In the genomic region with DNA sequence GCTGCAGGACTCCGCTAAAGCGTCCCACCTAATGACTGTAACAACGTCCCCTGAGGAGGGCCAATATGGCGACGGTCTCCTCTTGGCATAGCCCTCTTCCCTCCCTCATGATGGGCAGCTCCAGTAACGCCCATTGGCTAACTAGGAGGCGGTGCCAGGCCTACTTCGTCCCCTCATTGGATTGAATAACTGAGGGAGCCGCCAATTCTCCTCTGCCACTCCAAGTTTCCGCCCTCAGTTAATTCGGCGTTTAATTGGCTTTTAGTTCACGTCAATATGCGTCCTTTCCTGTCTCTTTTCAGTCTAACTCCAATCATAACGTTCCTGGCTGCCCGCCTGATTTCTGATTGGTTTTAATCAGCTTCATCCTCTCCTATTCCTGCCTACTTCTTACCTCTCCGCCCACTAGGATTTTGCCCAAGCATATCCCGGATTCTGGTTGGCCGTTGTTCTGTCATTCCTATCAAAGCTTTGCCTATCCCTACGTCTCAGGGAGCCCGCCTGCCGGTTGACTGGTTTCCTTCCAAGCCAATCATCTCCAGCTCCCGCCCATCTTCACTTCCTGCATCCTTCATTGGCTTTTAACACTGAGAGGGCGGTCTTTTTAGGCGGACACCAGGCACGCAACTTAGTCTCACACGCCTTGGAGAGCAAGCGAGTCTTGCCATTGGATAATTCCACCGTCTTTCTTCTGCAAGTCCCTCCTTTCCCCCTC, we compare ENCODE assay signal across 9 cellular contexts. TPM values are rescaled to one million over a fixed set of nuclear protein-coding genes. Genes with fewer than 3 reads are reported as not detected.
DNase-seq lines count a peak whose midpoint lies in the region; ATAC-seq, FAIRE-seq and TF ChIP-seq lines count a peak whose summit lies in the region.
"Had no signal": no experiment of that assay in that cellular context is flagged by ENCODE, and none has a peak within 500 bp of the region (broad histone marks: within the 10 kb centered on the region; RNA-seq: fewer than 3 reads in every experiment).

No MANE protein-coding gene starts in this region.

- POLR2A ChIA-PET in WTC11 (lab: Charles Lee), result interaction anchor here (0.5 to 1.7 kb wide), 10 partner anchors 27 to 332 kb away, joined by 3 to 11 read pairs (median 6); a partner anchor contains a TSS

- TF ChIP-seq CTCF in AG10803 (conservative IDR thresholded peaks at IDR 0.05; ENCODE audit: low read length), result no peak
- no peak for TF ChIP-seq CTCF in WTC11 (IDR thresholded peaks at IDR 0.05)

- DNase-seq in AG10803 (ENCODE audit: low read depth), result peak; percentile 100
- DNase-seq in NCI-H2227 treated with DMSO at 0.1 percent for 48 hours (lab: John Stamatoyannopoulos, UW), result peak; percentile 99
- DNase-seq in WTC11 (ENCODE audit: low spot score), result peak; percentile 95
- DNase-seq in cerebellar nuclear complex (lab: John Stamatoyannopoulos, UW), result peak; percentile 100
- DNase-seq in stimulated activated CD4-positive, alpha-beta T cell treated with anti-CD3 and anti-CD28 coated beads, Interleukin-12 subunit alpha, Interleukin-12 subunit beta, amount 100 ng/mL, for 24 hours (ENCODE audit: low read depth in 2 of 2), result peak; percentile 90 to 95

- H3K4me3 ChIP-seq in AG10803 (ENCODE audit: low read length), result peak overlapping the region; percentile 75

- CTCF ChIA-PET in WTC11 (lab: Charles Lee), result interaction anchor here (0.6 to 8.7 kb wide), 21 partner anchors 9 to 326 kb away, joined by 3 to 103 read pairs (median 5); a partner anchor contains a TSS

- H3K27me3 Mint-ChIP-seq in WTC11 (ENCODE audit: low read depth), result peaks cover 3% of the 10 kb centered on the region; the same call in 1 of the 2 replicates

- H3K36me3 Mint-ChIP-seq in WTC11, result peaks cover 31% of the 10 kb centered on the region

- peak; percentile 99 for FAIRE-seq in islet of Langerhans (lab: Jason Lieb, UNC)

- no peak overlapping the region for H3K4me3 Mint-ChIP-seq in WTC11

- ATAC-seq in GM19023 (IDR thresholded peaks at IDR 0.05; ENCODE audit: unreplicated experiment) (peak; percentile 67), HG03175 (IDR thresholded peaks at IDR 0.05; ENCODE audit: unreplicated experiment) (peak; percentile 75), WTC11 (peak; percentile 87)

- no peaks in the 10 kb centered on the region for H3K9me3 Mint-ChIP-seq in WTC11

- no peak overlapping the region for H3K27ac Mint-ChIP-seq in WTC11

- peaks cover 27% of the 10 kb centered on the region for H3K4me1 Mint-ChIP-seq in WTC11

TF ChIP-seq in WTC11, 78 proteins besides CTCF, POLR2A, EP300 and RAD21:
- TF ChIP-seq, protein P1, sequence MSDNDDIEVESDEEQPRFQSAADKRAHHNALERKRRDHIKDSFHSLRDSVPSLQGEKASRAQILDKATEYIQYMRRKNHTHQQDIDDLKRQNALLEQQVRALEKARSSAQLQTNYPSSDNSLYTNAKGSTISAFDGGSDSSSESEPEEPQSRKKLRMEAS (CRISPR knock-in tag; IDR thresholded peaks at IDR 0.05), result peak; percentile 73
- TF ChIP-seq HMGA2 (CRISPR knock-in tag; IDR thresholded peaks at IDR 0.05), result peak; percentile 2; the same call in 1 of the 2 replicates
- TF ChIP-seq SP1 (CRISPR knock-in tag; conservative IDR thresholded peaks at IDR 0.05), result peak; percentile 94
- TF ChIP-seq, protein P2, sequence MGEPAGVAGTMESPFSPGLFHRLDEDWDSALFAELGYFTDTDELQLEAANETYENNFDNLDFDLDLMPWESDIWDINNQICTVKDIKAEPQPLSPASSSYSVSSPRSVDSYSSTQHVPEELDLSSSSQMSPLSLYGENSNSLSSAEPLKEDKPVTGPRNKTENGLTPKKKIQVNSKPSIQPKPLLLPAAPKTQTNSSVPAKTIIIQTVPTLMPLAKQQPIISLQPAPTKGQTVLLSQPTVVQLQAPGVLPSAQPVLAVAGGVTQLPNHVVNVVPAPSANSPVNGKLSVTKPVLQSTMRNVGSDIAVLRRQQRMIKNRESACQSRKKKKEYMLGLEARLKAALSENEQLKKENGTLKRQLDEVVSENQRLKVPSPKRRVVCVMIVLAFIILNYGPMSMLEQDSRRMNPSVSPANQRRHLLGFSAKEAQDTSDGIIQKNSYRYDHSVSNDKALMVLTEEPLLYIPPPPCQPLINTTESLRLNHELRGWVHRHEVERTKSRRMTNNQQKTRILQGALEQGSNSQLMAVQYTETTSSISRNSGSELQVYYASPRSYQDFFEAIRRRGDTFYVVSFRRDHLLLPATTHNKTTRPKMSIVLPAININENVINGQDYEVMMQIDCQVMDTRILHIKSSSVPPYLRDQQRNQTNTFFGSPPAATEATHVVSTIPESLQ (CRISPR knock-in tag; IDR thresholded peaks at IDR 0.05), result no peak
- TF ChIP-seq, protein P3, sequence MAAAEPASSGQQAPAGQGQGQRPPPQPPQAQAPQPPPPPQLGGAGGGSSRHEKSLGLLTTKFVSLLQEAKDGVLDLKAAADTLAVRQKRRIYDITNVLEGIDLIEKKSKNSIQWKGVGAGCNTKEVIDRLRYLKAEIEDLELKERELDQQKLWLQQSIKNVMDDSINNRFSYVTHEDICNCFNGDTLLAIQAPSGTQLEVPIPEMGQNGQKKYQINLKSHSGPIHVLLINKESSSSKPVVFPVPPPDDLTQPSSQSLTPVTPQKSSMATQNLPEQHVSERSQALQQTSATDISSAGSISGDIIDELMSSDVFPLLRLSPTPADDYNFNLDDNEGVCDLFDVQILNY (CRISPR knock-in tag; IDR thresholded peaks at IDR 0.05), result 0 out of 2 replicates have a peak, but pooled peaks have one; percentile 12
- peak; percentile 97 for TF ChIP-seq NFYB (CRISPR knock-in tag; conservative IDR thresholded peaks at IDR 0.05; ENCODE audit: low read depth)
- no peak for TF ChIP-seq EMX1 (CRISPR knock-in tag; IDR thresholded peaks at IDR 0.05)
- 0 out of 2 replicates have a peak, but pooled peaks have one; percentile 58 for TF ChIP-seq CREM (CRISPR knock-in tag; IDR thresholded peaks at IDR 0.05)
- TF ChIP-seq, protein P4, sequence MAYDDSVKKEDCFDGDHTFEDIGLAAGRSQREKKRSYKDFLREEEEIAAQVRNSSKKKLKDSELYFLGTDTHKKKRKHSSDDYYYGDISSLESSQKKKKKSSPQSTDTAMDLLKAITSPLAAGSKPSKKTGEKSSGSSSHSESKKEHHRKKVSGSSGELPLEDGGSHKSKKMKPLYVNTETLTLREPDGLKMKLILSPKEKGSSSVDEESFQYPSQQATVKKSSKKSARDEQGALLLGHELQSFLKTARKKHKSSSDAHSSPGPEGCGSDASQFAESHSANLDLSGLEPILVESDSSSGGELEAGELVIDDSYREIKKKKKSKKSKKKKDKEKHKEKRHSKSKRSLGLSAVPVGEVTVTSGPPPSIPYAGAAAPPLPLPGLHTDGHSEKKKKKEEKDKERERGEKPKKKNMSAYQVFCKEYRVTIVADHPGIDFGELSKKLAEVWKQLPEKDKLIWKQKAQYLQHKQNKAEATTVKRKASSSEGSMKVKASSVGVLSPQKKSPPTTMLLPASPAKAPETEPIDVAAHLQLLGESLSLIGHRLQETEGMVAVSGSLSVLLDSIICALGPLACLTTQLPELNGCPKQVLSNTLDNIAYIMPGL (CRISPR knock-in tag; IDR thresholded peaks at IDR 0.05), result no peak

RNA-seq across cellular contexts. Expression of a gene that starts 0.4 kb away (rescaled TPM):
- total RNA-seq in WTC11 (2021), result 77.3 to 87.2 TPM (median 79.4 TPM) in 3 replicates

RNA-seq across cellular contexts. Expression of a gene that starts 43.4 kb away (rescaled TPM):
- total RNA-seq in WTC11 (2021), result 0.09 TPM in 1 of 3 replicates, not detected in the others
- total RNA-seq: T-helper 2 cell treated with Interferon-gamma antibody and Interleukin-4, amounts not matched to agents 100 ng/mL and 5 ng/mL, for 36 hours had no signal

RNA-seq across cellular contexts. Expression of a gene that starts 44.1 kb away (rescaled TPM):
- total RNA-seq in WTC11 (2021), result not detected in 3 replicates
- total RNA-seq: T-helper 2 cell treated with Interferon-gamma antibody and Interleukin-4, amounts not matched to agents 100 ng/mL and 5 ng/mL, for 36 hours had no signal

RNA-seq across cellular contexts. Expression of a gene that starts 58.1 kb away (rescaled TPM):
- total RNA-seq in WTC11 (2021), result 95.8 to 104 TPM (median 98.9 TPM) in 3 replicates

Comparison
In these comparisons a context has a peak if more than half of its experiments do, and no peak if none do; other contexts are left out.
1. Peak in every context shown above with its lines: DNase-seq, ATAC-seq and H3K4me3 ChIP-seq.